Comparison of ENCODE assay signal across 22 cellular contexts in the genomic region with DNA sequence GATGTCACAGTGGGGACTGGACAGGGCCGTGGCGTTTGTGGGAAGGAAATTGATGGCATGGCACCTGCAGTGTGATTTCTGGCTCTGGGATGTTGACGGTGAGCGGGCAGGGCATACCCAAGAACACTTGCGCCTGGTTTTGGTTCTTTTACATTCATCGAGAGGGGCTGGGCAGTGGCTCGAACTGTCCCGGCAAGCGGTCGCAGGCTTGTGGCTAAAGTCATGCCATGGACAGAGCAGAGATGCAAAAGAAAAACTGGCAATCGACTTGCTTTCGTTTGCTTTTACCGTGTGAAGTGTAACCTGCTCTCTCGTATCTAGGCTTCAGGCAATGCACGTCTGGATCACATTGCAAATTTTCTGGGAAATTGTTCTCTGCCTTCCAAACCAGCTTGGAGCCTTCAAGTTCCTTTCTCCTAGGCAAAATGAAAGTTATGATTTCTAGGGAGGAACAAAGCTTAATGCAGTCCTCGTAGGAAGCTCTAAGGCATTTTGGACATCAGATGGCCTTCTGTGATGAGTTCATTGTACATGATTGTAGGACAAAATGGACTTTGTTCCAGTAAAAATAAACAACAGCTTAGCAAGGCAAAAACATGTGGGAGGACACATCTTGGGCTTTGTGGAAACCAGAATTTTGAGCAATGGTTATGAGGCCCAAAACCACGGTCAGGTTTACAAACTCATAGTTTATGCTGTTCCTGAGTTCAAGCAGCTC. TPM values are rescaled to one million over a fixed set of nuclear protein-coding genes. Genes with fewer than 3 reads are reported as not detected.
DNase-seq lines count a peak whose midpoint lies in the region; ATAC-seq and TF ChIP-seq lines count a peak whose summit lies in the region.
"Had no signal": no experiment of that assay in that cellular context is flagged by ENCODE, and none has a peak within 500 bp of the region (broad histone marks: within the 10 kb centered on the region; RNA-seq: fewer than 3 reads in every experiment).

No MANE protein-coding gene starts in this region.

- TF ChIP-seq POLR2A in Peyer's patch (IDR thresholded peaks at IDR 0.05) (no peak), tibial nerve (IDR thresholded peaks at IDR 0.05) (no peak)

- no peaks in the 10 kb centered on the region for H3K9me3 ChIP-seq in Peyer's patch
- no peaks in the 10 kb centered on the region for H3K9me3 ChIP-seq in fibroblast of lung (ENCODE audit: control insufficient read depth, insufficient read depth, low read depth, low read length)
- H3K9me3 ChIP-seq in liver (ENCODE audit: control insufficient read depth in 4 of 4, low read length in 3 of 4) = no peaks in the 10 kb centered on the region
- H3K9me3 ChIP-seq in tibial nerve = no peaks in the 10 kb centered on the region
- H3K9me3 ChIP-seq: ovary had no signal

- H3K4me2 ChIP-seq in fibroblast of lung (ENCODE audit: extremely low read depth, insufficient read depth, low read length) = peak overlapping the region; percentile 35

- CTCF ChIA-PET in activated naive CD4-positive, alpha-beta T cell treated with anti-CD3 and anti-CD28 coated beads, Interleukin-2, amount 10 ng/mL, durations not matched to agents 7 days and 5 days (lab: Charles Lee) = no interaction called here

- no peaks in the 10 kb centered on the region for H4K20me1 ChIP-seq in fibroblast of lung (ENCODE audit: control insufficient read depth, extremely low read depth, insufficient read depth, low read length)

- no peaks in the 10 kb centered on the region for H3K4me1 Mint-ChIP-seq in activated naive CD4-positive, alpha-beta T cell treated with anti-CD3 and anti-CD28 coated beads, Interleukin-2, amount 10 ng/mL, durations not matched to agents 7 days and 5 days
- no peaks in the 10 kb centered on the region for H3K4me1 Mint-ChIP-seq in natural killer cell treated with Interleukin-12 subunit alpha and Interleukin-12 subunit beta and Interleukin-15 and Interleukin-18, amount 100 ng/mL, for 72 hours (ENCODE audit: low read depth in 2 of 2)
- H3K4me1 Mint-ChIP-seq: activated CD4-positive, alpha-beta T cell treated with anti-CD3 and anti-CD28 coated beads, Interleukin-2, amount 10 ng/mL, durations not matched to agents 7 days and 5 days had no signal

- no peaks in the 10 kb centered on the region for H3K27me3 ChIP-seq in Peyer's patch
- no peaks in the 10 kb centered on the region for H3K27me3 ChIP-seq in fibroblast of lung (ENCODE audit: control insufficient read depth, insufficient read depth, low read length)
- no peaks in the 10 kb centered on the region for H3K27me3 ChIP-seq in liver (ENCODE audit: control insufficient read depth in 4 of 4, insufficient read depth in 4 of 4, low read length in 3 of 4)
- H3K27me3 ChIP-seq in tibial nerve = no peaks in the 10 kb centered on the region
- H3K27me3 ChIP-seq: ovary had no signal

- H3K27ac ChIP-seq in Peyer's patch (peak overlapping the region; percentile 7 to 72 (median 22)), fibroblast of lung (ENCODE audit: insufficient read depth, low read length) (no peak overlapping the region), liver (ENCODE audit: low read depth in 1 of 2, low read length in 2 of 2) (peak overlapping the region in 1 of 2 donors; percentile 36), tibial nerve (peak overlapping the region in 3 of 4 donors; percentile 56 to 80 (median 60))
- H3K27ac ChIP-seq: SK-N-MC, WERI-Rb-1 had no signal

- H3K9ac ChIP-seq in fibroblast of lung (ENCODE audit: insufficient read depth, low read length) (no peak overlapping the region), liver (ENCODE audit: low read depth in 1 of 2, low read length in 2 of 2) (no peak overlapping the region)

- H3K36me3 Mint-ChIP-seq in activated naive CD4-positive, alpha-beta T cell treated with anti-CD3 and anti-CD28 coated beads, Interleukin-2, amount 10 ng/mL, durations not matched to agents 7 days and 5 days = no peaks in the 10 kb centered on the region
- no peaks in the 10 kb centered on the region for H3K36me3 Mint-ChIP-seq in natural killer cell treated with Interleukin-12 subunit alpha and Interleukin-12 subunit beta and Interleukin-15 and Interleukin-18, amount 100 ng/mL, for 72 hours
- H3K36me3 Mint-ChIP-seq: activated naive CD4-positive, alpha-beta T cell treated with anti-CD3 and anti-CD28 coated beads, Interleukin-2, amount 50 U/mL, for 72 hours had no signal

- no peaks in the 10 kb centered on the region for H3K79me2 ChIP-seq in fibroblast of lung (ENCODE audit: control insufficient read depth, insufficient read depth, low read length)

- H2AFZ ChIP-seq in fibroblast of lung (ENCODE audit: low read length) = no peak overlapping the region

- H3K4me3 Mint-ChIP-seq in activated naive CD4-positive, alpha-beta T cell treated with anti-CD3 and anti-CD28 coated beads, Interleukin-2, amount 10 ng/mL, durations not matched to agents 7 days and 5 days = no peak overlapping the region
- H3K4me3 Mint-ChIP-seq in natural killer cell treated with Interleukin-12 subunit alpha and Interleukin-12 subunit beta and Interleukin-15 and Interleukin-18, amount 100 ng/mL, for 72 hours = no peak overlapping the region
- H3K4me3 Mint-ChIP-seq: activated CD4-positive, alpha-beta T cell treated with anti-CD3 and anti-CD28 coated beads, Interleukin-2, amount 10 ng/mL, durations not matched to agents 7 days and 5 days had no signal

- WGBS in liver = 44% methylated on average over 17 of the region's 17 CpGs
- 65 to 72% methylated on average over 17 of the region's 17 CpGs for WGBS in tibial nerve, 2 donors

- no peaks in the 10 kb centered on the region for H3K9me3 Mint-ChIP-seq in activated naive CD4-positive, alpha-beta T cell treated with anti-CD3 and anti-CD28 coated beads, Interleukin-2, amount 10 ng/mL, durations not matched to agents 7 days and 5 days
- no peaks in the 10 kb centered on the region for H3K9me3 Mint-ChIP-seq in natural killer cell treated with Interleukin-12 subunit alpha and Interleukin-12 subunit beta and Interleukin-15 and Interleukin-18, amount 100 ng/mL, for 72 hours
- H3K9me3 Mint-ChIP-seq: activated CD4-positive, alpha-beta T cell treated with anti-CD3 and anti-CD28 coated beads, Interleukin-2, amount 10 ng/mL, durations not matched to agents 7 days and 5 days; activated naive CD4-positive, alpha-beta T cell treated with anti-CD3 and anti-CD28 coated beads, Interleukin-2, amount 50 U/mL, for 72 hours had no signal

- TF ChIP-seq RAD21 in liver (IDR thresholded peaks at IDR 0.05) = peak in 1 of 2 donors; percentile 24

- no peaks in the 10 kb centered on the region for H3K27me3 Mint-ChIP-seq in activated naive CD4-positive, alpha-beta T cell treated with anti-CD3 and anti-CD28 coated beads, Interleukin-2, amount 10 ng/mL, durations not matched to agents 7 days and 5 days
- H3K27me3 Mint-ChIP-seq in natural killer cell treated with Interleukin-12 subunit alpha and Interleukin-12 subunit beta and Interleukin-15 and Interleukin-18, amount 100 ng/mL, for 72 hours = peaks cover 4 to 7% of the 10 kb centered on the region in 2 donors
- H3K27me3 Mint-ChIP-seq: activated CD4-positive, alpha-beta T cell treated with anti-CD3 and anti-CD28 coated beads, Interleukin-2, amount 10 ng/mL, durations not matched to agents 7 days and 5 days had no signal

- no peak overlapping the region for H3K27ac Mint-ChIP-seq in activated naive CD4-positive, alpha-beta T cell treated with anti-CD3 and anti-CD28 coated beads, Interleukin-2, amount 10 ng/mL, durations not matched to agents 7 days and 5 days
- H3K27ac Mint-ChIP-seq in natural killer cell treated with Interleukin-12 subunit alpha and Interleukin-12 subunit beta and Interleukin-15 and Interleukin-18, amount 100 ng/mL, for 72 hours = no peak overlapping the region
- H3K27ac Mint-ChIP-seq: activated CD4-positive, alpha-beta T cell treated with anti-CD3 and anti-CD28 coated beads, Interleukin-2, amount 10 ng/mL, durations not matched to agents 7 days and 5 days had no signal

- no peak for TF ChIP-seq CTCF in Peyer's patch (IDR thresholded peaks at IDR 0.05)
- no peak for TF ChIP-seq CTCF in fibroblast of lung (conservative IDR thresholded peaks at IDR 0.05 in 1 of 2, IDR thresholded peaks at IDR 0.05 in 1 of 2; ENCODE audit: low read depth in 1 of 2, low read length in 2 of 2)
- no peak for TF ChIP-seq CTCF in liver (IDR thresholded peaks at IDR 0.05; ENCODE audit: low read depth, low read length, missing input control)
- no peak for TF ChIP-seq CTCF in tibial nerve (IDR thresholded peaks at IDR 0.05)

- TF ChIP-seq EP300 in tibial nerve (IDR thresholded peaks at IDR 0.05) = peak in 1 of 2 donors; percentile 52

- H3K36me3 ChIP-seq in Peyer's patch (peaks cover 0 to 5% (median 0%) of the 10 kb centered on the region in 3 donors), fibroblast of lung (ENCODE audit: control insufficient read depth, insufficient read depth, low read length) (no peaks in the 10 kb centered on the region), liver (ENCODE audit: control insufficient read depth in 4 of 4, insufficient read depth in 3 of 4, low read depth in 1 of 4, low read length in 3 of 4) (no peaks in the 10 kb centered on the region), tibial nerve (peaks cover 0 to 4% (median 0%) of the 10 kb centered on the region in 3 donors)
- H3K36me3 ChIP-seq: ovary, WERI-Rb-1 had no signal

- H3K4me1 ChIP-seq in Peyer's patch (no peaks in the 10 kb centered on the region), fibroblast of lung (ENCODE audit: control insufficient read depth, extremely low read depth, insufficient read depth, low read length) (no peaks in the 10 kb centered on the region), liver (ENCODE audit: control insufficient read depth in 4 of 4, insufficient read depth in 4 of 4, low read length in 3 of 4) (peaks cover 0 to 6% (median 0%) of the 10 kb centered on the region in 4 donors), tibial nerve (peaks cover 0 to 24% (median 7%) of the 10 kb centered on the region in 4 donors)

- ATAC-seq in GM21619 (IDR thresholded peaks at IDR 0.05; ENCODE audit: unreplicated experiment) (no peak), HG03025 (IDR thresholded peaks at IDR 0.05; ENCODE audit: low FRiP score, unreplicated experiment) (no peak)
- no peak for ATAC-seq in natural killer cell treated with Interleukin-12 subunit alpha and Interleukin-12 subunit beta and Interleukin-15 and Interleukin-18, amount 100 ng/mL, for 72 hours
- ATAC-seq: activated naive CD4-positive, alpha-beta T cell treated with anti-CD3 and anti-CD28 coated beads, Interleukin-2, amount 50 U/mL, for 72 hours had no signal

- H3K4me3 ChIP-seq in Peyer's patch (no peak overlapping the region), fibroblast of lung (replicated peaks in 1 of 4; ENCODE audit: control extremely low read depth in 1 of 4, insufficient read depth in 1 of 4, low read depth in 3 of 4, low read length in 4 of 4) (no peak overlapping the region), liver (ENCODE audit: low read depth in 1 of 3, low read length in 3 of 3) (peak overlapping the region in 1 of 3 donors; percentile 4), tibial nerve (no peak overlapping the region)
- H3K4me3 ChIP-seq: lung, ovary, SK-N-MC had no signal

- DNase-seq in Peyer's patch (no peak), fibroblast of lung (ENCODE audit: low read depth in 2 of 2) (peak in 1 of 2 donors; percentile 22), tibial nerve (ENCODE audit: low spot score in 2 of 2) (peak in 1 of 2 donors; percentile 10)
- DNase-seq in activated naive CD4-positive, alpha-beta T cell treated with anti-CD3 and anti-CD28 coated beads, Interleukin-2, amount 10 ng/mL, durations not matched to agents 7 days and 5 days = no peak
- DNase-seq in natural killer cell treated with Interleukin-12 subunit alpha and Interleukin-12 subunit beta and Interleukin-15 and Interleukin-18, amount 100 ng/mL, for 72 hours (ENCODE audit: low spot score) = no peak
- DNase-seq: activated CD4-positive, alpha-beta T cell treated with anti-CD3 and anti-CD28 coated beads, Interleukin-2, amount 10 ng/mL, durations not matched to agents 7 days and 5 days; DMS53; GF-D8; HCEC 1CT; KBM-7; MM.1S; NCI-H1436 treated with DMSO at 0.1 percent for 48 hours; NCI-H510A; WERI-Rb-1 had no signal

RNA-seq across cellular contexts. Expression of a gene that starts 18.3 kb away (rescaled TPM):
- total RNA-seq in Peyer's patch (10 to 100 TPM in 3 of 4 donors, 1 to 10 TPM in 1; 7.0 to 42.9 (median 27.9) TPM), fibroblast of lung (7.3 and 13.4 TPM in 2 replicates), liver (1 to 10 TPM; 5.8 to 7.1 TPM), tibial nerve (100 to 1,000 TPM in 3 of 4 donors, 10 to 100 TPM in 1; 99.0 to 179 (median 125) TPM)
- polyA plus RNA-seq in fibroblast of lung (6.9 and 11.6 TPM in 2 replicates), liver (1 to 10 TPM; 2.7 to 3.4 TPM)
- 5.6 and 9.7 TPM in 2 replicates for polyA plus RNA-seq in fibroblast of lung (2012)
- 27.9 and 48.0 TPM in 2 replicates for polyA minus RNA-seq in fibroblast of lung (ENCODE audit: low replicate concordance)
- not detected for total RNA-seq in natural killer cell treated with Interleukin-12 subunit alpha and Interleukin-12 subunit beta and Interleukin-15 and Interleukin-18, amount 100 ng/mL, for 72 hours
- total RNA-seq: RPMI7951 had no signal
